ENCODE assay signal across 1 cellular context in genomic region chr6:139474145-139475108, GRCh38.
A peak's percentile ranks its signal among the peaks of the same experiment; 100 is the strongest.
TF ChIP-seq lines count a peak whose summit lies in the region.

No MANE protein-coding gene starts in this region.

TF ChIP-seq in K562, 482 proteins besides CTCF, POLR2A, EP300 and RAD21 (continued from another document and continues in another):
- TF ChIP-seq ZNF449 (CRISPR knock-in tag; IDR thresholded peaks at IDR 0.05) (no peak; the same call in 1 of the 2 replicates), FOXK1 (CRISPR knock-in tag; IDR thresholded peaks at IDR 0.05; ENCODE audit: borderline replicate concordance) (no peak), POLR2AphosphoS2 (IDR thresholded peaks at IDR 0.05; ENCODE audit: low read length) (no peak), RAD51 (IDR thresholded peaks at IDR 0.05; ENCODE audit: borderline replicate concordance, low read depth) (peak; percentile 75; the same call in 1 of the 2 replicates), HDGF (IDR thresholded peaks at IDR 0.05) (peak; percentile 81; the same call in 1 of the 2 replicates), POLR3A (IDR thresholded peaks at IDR 0.05; ENCODE audit: borderline replicate concordance, extremely low read depth, insufficient read depth, insufficient read length) (no peak), GTF2A2 (tag; IDR thresholded peaks at IDR 0.05) (no peak), SMAD3 (CRISPR knock-in tag; conservative IDR thresholded peaks at IDR 0.05) (no peak), SMC3 (conservative IDR thresholded peaks at IDR 0.05; ENCODE audit: insufficient read depth, low read depth, low read length) (no peak), CBX3 (IDR thresholded peaks at IDR 0.05; ENCODE audit: borderline replicate concordance in 1 of 2, low read length in 2 of 2) (no peak), ZNF165 (CRISPR knock-in tag; IDR thresholded peaks at IDR 0.05; ENCODE audit: borderline replicate concordance) (0 out of 2 replicates have a peak, but pooled peaks have one; percentile 14), DMBX1 (CRISPR knock-in tag; IDR thresholded peaks at IDR 0.05; ENCODE audit: borderline replicate concordance) (no peak), ZKSCAN3 (CRISPR knock-in tag; IDR thresholded peaks at IDR 0.05) (no peak), CCNT2 (IDR thresholded peaks at IDR 0.05; ENCODE audit: borderline replicate concordance, extremely low read depth, insufficient read length, low read depth, low read length) (no peak), NFXL1 (CRISPR knock-in tag; IDR thresholded peaks at IDR 0.05) (no peak), SMAD2 (IDR thresholded peaks at IDR 0.05; ENCODE audit: low read depth, low read length) (no peak), NR0B1 (IDR thresholded peaks at IDR 0.05; ENCODE audit: partially characterized antibody) (no peak), OTX1 (CRISPR knock-in tag; IDR thresholded peaks at IDR 0.05) (0 out of 2 replicates have a peak, but pooled peaks have one; percentile 38), MAFK (IDR thresholded peaks at IDR 0.05; ENCODE audit: low read length) (0 out of 2 replicates have a peak, but pooled peaks have one; percentile 4), ETS1 (conservative IDR thresholded peaks at IDR 0.05; ENCODE audit: control insufficient read depth, low read depth, low read length) (no peak), TCF3 (CRISPR knock-in tag; IDR thresholded peaks at IDR 0.05) (no peak), MXI1 (IDR thresholded peaks at IDR 0.05; ENCODE audit: low read depth, low read length) (no peak), RBBP5 (IDR thresholded peaks at IDR 0.05; ENCODE audit: borderline replicate concordance, insufficient read depth, low read length, poor library complexity, severe bottlenecking) (no peak), GABPB2 (CRISPR knock-in tag; conservative IDR thresholded peaks at IDR 0.05) (no peak), SIN3B (IDR thresholded peaks at IDR 0.05; ENCODE audit: low read depth) (no peak), ZNF76 (CRISPR knock-in tag; IDR thresholded peaks at IDR 0.05; ENCODE audit: borderline replicate concordance) (no peak), SRF (CRISPR knock-in tag; IDR thresholded peaks at IDR 0.05) (no peak), ZNF347 (CRISPR knock-in tag; IDR thresholded peaks at IDR 0.05; ENCODE audit: low read depth) (no peak), CHD4 (IDR thresholded peaks at IDR 0.05; ENCODE audit: insufficient read depth, insufficient replicate concordance, low read depth, low read length, poor library complexity, severe bottlenecking) (peak; percentile 39), ZNF175 (CRISPR knock-in tag; IDR thresholded peaks at IDR 0.05; ENCODE audit: low read depth) (no peak), FOXP4 (CRISPR knock-in tag; IDR thresholded peaks at IDR 0.05; ENCODE audit: borderline replicate concordance) (no peak), PKNOX1 (IDR thresholded peaks at IDR 0.05) (peak; percentile 80), POLR2H (tag; IDR thresholded peaks at IDR 0.05; ENCODE audit: low read depth) (no peak), ZSCAN29 (IDR thresholded peaks at IDR 0.05) (no peak), ZNF740 (CRISPR knock-in tag; IDR thresholded peaks at IDR 0.05) (no peak), ZNF740 (tag; IDR thresholded peaks at IDR 0.05) (peak in 1 of 2 experiments; percentile 41; a peak in 1 of 4 replicates), USF1 (CRISPR knock-in tag; IDR thresholded peaks at IDR 0.05) (no peak; the same call in 1 of the 2 replicates), MAFF (IDR thresholded peaks at IDR 0.05; ENCODE audit: low read length) (no peak), CEBPB (tag; IDR thresholded peaks at IDR 0.05) (peak; percentile 67), NCOA4 (IDR thresholded peaks at IDR 0.05; ENCODE audit: partially characterized antibody) (no peak), ZNF133 (CRISPR knock-in tag; IDR thresholded peaks at IDR 0.05) (no peak), HMG20B (CRISPR knock-in tag; IDR thresholded peaks at IDR 0.05) (no peak), ZFP91 (CRISPR knock-in tag; IDR thresholded peaks at IDR 0.05) (no peak), TRIM25 (IDR thresholded peaks at IDR 0.05; ENCODE audit: borderline replicate concordance) (0 out of 2 replicates have a peak, but pooled peaks have one; percentile 71), BRD4 (IDR thresholded peaks at IDR 0.05) (no peak), ZNF408 (CRISPR knock-in tag; IDR thresholded peaks at IDR 0.05; ENCODE audit: low read depth) (no peak), PRDM10 (IDR thresholded peaks at IDR 0.05; ENCODE audit: partially characterized antibody) (no peak), PHTF2 (CRISPR knock-in tag; IDR thresholded peaks at IDR 0.05) (no peak), L3MBTL2 (IDR thresholded peaks at IDR 0.05) (0 out of 2 replicates have a peak, but pooled peaks have one; percentile 20), NR1H2 (CRISPR knock-in tag; IDR thresholded peaks at IDR 0.05) (no peak)
